ENCODE assay signal across 22 cellular contexts in genomic region chr3:194053136-194053535, GRCh38.
"Had no signal": no experiment of that assay in that cellular context is flagged by ENCODE, and none has a peak within 500 bp of the region (broad histone marks: within the 10 kb centered on the region; RNA-seq: fewer than 3 reads in every experiment).

No MANE protein-coding gene starts in this region.

- H3K9me3 ChIP-seq: colonic mucosa, gastrocnemius medialis had no signal

- H3K36me3 ChIP-seq: colonic mucosa, gastrocnemius medialis, heart left ventricle, spleen, thoracic aorta, tibial nerve, upper lobe of left lung had no signal

- H3K79me2 ChIP-seq: hepatocyte had no signal

- H3K27ac ChIP-seq: colonic mucosa, gastrocnemius medialis, heart left ventricle, hepatocyte, psoas muscle, skin epidermis, spleen, thoracic aorta, tibial nerve, upper lobe of left lung had no signal

- DNase-seq: colonic mucosa; dermis blood vessel endothelial cell; gastrocnemius medialis; heart left ventricle; kidney; midbrain; naive thymus-derived CD4-positive, alpha-beta T cell; nucleus accumbens; psoas muscle; right cardiac atrium; spleen; stimulated activated CD4-positive, alpha-beta T cell treated with anti-CD3 and anti-CD28 coated beads, Interleukin-4, amount 100 ng/mL, for 4 hours; stimulated activated naive CD8-positive, alpha-beta T cell treated with anti-CD3 and anti-CD28 coated beads, Interleukin-15, Interleukin-2, amounts not matched to agents 100 U/mL and 50 U/mL, for 24 hours; upper lobe of left lung had no signal

- H3K4me2 ChIP-seq: hepatocyte had no signal

- H3K27me3 ChIP-seq: colonic mucosa, gastrocnemius medialis, hepatocyte, tibial nerve, upper lobe of left lung had no signal

- H3K4me3 ChIP-seq: colonic mucosa, gastrocnemius medialis, heart left ventricle, hepatocyte, lung, psoas muscle, skin epidermis, spleen, thoracic aorta, tibial nerve, upper lobe of left lung had no signal

- ATAC-seq: gastrocnemius medialis; heart left ventricle; left lobe of liver; naive thymus-derived CD4-positive, alpha-beta T cell; psoas muscle; right cardiac atrium; stimulated activated memory B cell treated with anti-CD40 and anti-IgM and Interleukin-4, amounts not matched to agents 10 μg/mL and 1 μg/mL and 100 μg/mL, for 72 hours; stimulated activated naive CD8-positive, alpha-beta T cell treated with anti-CD3 and anti-CD28 coated beads, Interleukin-15, Interleukin-2, amounts not matched to agents 100 U/mL and 50 U/mL, for 24 hours had no signal

- H2AFZ ChIP-seq: hepatocyte had no signal

- FAIRE-seq: kidney, urothelium cell line had no signal
